25 cellular contexts compared by ENCODE assay signal in genomic region chr3:55584716-55585368, GRCh38.
DNase-seq lines count a peak whose midpoint lies in the region; ATAC-seq, FAIRE-seq and TF ChIP-seq lines count a peak whose summit lies in the region.
"Had no signal": no experiment of that assay in that cellular context is flagged by ENCODE, and none has a peak within 500 bp of the region (broad histone marks: within the 10 kb centered on the region; RNA-seq: fewer than 3 reads in every experiment).

No MANE protein-coding gene starts in this region.

- no peak for FAIRE-seq in H1 (lab: Jason Lieb, UNC)
- FAIRE-seq: A204.1 had no signal

- no peak overlapping the region for H2BK5ac ChIP-seq in H1 (ENCODE audit: low read depth, low read length)

- no peaks in the 10 kb centered on the region for H4K20me1 ChIP-seq in H1 (replicated peaks in 1 of 2; ENCODE audit: control insufficient read depth in 1 of 2, insufficient read depth in 2 of 2, low read length in 2 of 2)

- no peak for ATAC-seq in HG02759 (IDR thresholded peaks at IDR 0.05; ENCODE audit: unreplicated experiment)
- ATAC-seq: T-cell had no signal

- H3K4ac ChIP-seq in H1 (replicated peaks; ENCODE audit: insufficient read length, low read depth, low read length) = no peak overlapping the region

- no peak for TF ChIP-seq POLR2A in H1 (IDR thresholded peaks at IDR 0.05; ENCODE audit: control extremely low read depth in 1 of 2, low read depth in 2 of 2, low read length in 2 of 2)

- no peak overlapping the region for H4K8ac ChIP-seq in H1 (ENCODE audit: extremely low read depth, insufficient read depth, low read length)

- CTCF ChIA-PET in H1 (lab: Charles Lee; ENCODE audit: partially characterized antibody) = interaction anchor here (0.7 to 1.1 kb wide), 3 partner anchors 9 to 137 kb away, joined by 3 to 5 read pairs (median 5); no protein-coding TSS in a partner anchor

- no peak overlapping the region for H3K14ac ChIP-seq in H1 (ENCODE audit: insufficient read length)

- H4K5ac ChIP-seq in H1 (ENCODE audit: insufficient read length, low read depth, low read length) = no peak overlapping the region

- H2BK15ac ChIP-seq in H1 (ENCODE audit: low read length) = no peak overlapping the region

- no peak overlapping the region for H3K9ac ChIP-seq in H1 (replicated peaks in 1 of 4; ENCODE audit: extremely low read depth in 1 of 4, low read depth in 3 of 4, low read length in 3 of 4)

- H3K79me2 ChIP-seq in H1 (ENCODE audit: control insufficient read depth in 1 of 2, insufficient read depth in 2 of 2, low read length in 2 of 2) = no peaks in the 10 kb centered on the region

- 92% methylated on average over 15 of the region's 15 CpGs; no CpG with 5 or more reads in 1 of the 2 experiments for WGBS in H1 (ENCODE audit: extremely low coverage in 1 of 2, insufficient coverage in 1 of 2, insufficient read length in 1 of 2, insufficient replicate concordance in 2 of 2, low coverage in 1 of 2, low lambda C conversion rate in 2 of 2, missing lambda C conversion rate in 1 of 2), 2 experiments

- TF ChIP-seq CTCF in H1 (IDR thresholded peaks at IDR 0.05; ENCODE audit: control extremely low read depth in 1 of 3, insufficient read depth in 1 of 3, low read depth in 1 of 3, low read length in 3 of 3) (no peak), nephron progenitor cell (IDR thresholded peaks at IDR 0.05) (no peak)

- H3K36me3 ChIP-seq in H1 (ENCODE audit: control insufficient read depth in 2 of 4, insufficient read depth in 4 of 4, low read length in 3 of 4) = no peaks in the 10 kb centered on the region

- no peaks in the 10 kb centered on the region for H3K9me3 ChIP-seq in H1 (ENCODE audit: insufficient read depth in 2 of 2, low read depth in 1 of 2, low read length in 1 of 2)

- H2BK20ac ChIP-seq in H1 (ENCODE audit: low read length) = no peak overlapping the region

- no peak overlapping the region for H2AFZ ChIP-seq in H1 (ENCODE audit: low read length)
- H2AFZ ChIP-seq: PC-9 had no signal

- H2BK12ac ChIP-seq in H1 (ENCODE audit: low read depth, low read length) = peak overlapping the region; percentile 18; the same call in 1 of the 2 replicates

- peaks cover 2 to 14% (median 8%) of the 10 kb centered on the region in 4 experiments; a peak in 6 of 7 replicates for H3K4me1 ChIP-seq in H1 (replicated peaks in 1 of 4; ENCODE audit: control insufficient read depth in 3 of 4, insufficient read depth in 4 of 4, low read length in 3 of 4)

- H3K56ac ChIP-seq in H1 (replicated peaks; ENCODE audit: insufficient read length, low read depth, low read length) = no peak overlapping the region

- H3K4me3 Mint-ChIP-seq in nephron progenitor cell = no peak overlapping the region
- H3K4me3 Mint-ChIP-seq: CD8-positive, alpha-beta memory T cell; T-cell had no signal

- TF ChIP-seq RAD21 in H1 (IDR thresholded peaks at IDR 0.05 in 1 of 2, conservative IDR thresholded peaks at IDR 0.05 in 1 of 2; ENCODE audit: low read depth in 2 of 2, low read length in 2 of 2) = no peak

- peak overlapping the region; percentile 24 for H3K27ac Mint-ChIP-seq in nephron progenitor cell
- H3K27ac Mint-ChIP-seq: CD8-positive, alpha-beta memory T cell; T-cell had no signal

- no peak overlapping the region for H3K4me2 ChIP-seq in H1 (ENCODE audit: insufficient read depth in 1 of 2, low read depth in 2 of 2, low read length in 2 of 2)
- H3K4me2 ChIP-seq: PC-9 had no signal

- H3K27ac ChIP-seq in H1 (ENCODE audit: low read depth, low read length) = no peak overlapping the region
- H3K27ac ChIP-seq: C4-2B, HL-60, PC-9 had no signal

- H3K23me2 ChIP-seq in H1 (ENCODE audit: low read depth, low read length) = no peaks in the 10 kb centered on the region

- POLR2A ChIA-PET in H1 (lab: Charles Lee; ENCODE audit: partially characterized antibody) = interaction anchor here (1.2 kb wide), 2 partner anchors 14 to 23 kb away, joined by 3 to 5 read pairs; no protein-coding TSS in a partner anchor

- H3K9me3 Mint-ChIP-seq in nephron progenitor cell = peaks cover 3% of the 10 kb centered on the region
- H3K9me3 Mint-ChIP-seq: T-cell had no signal

- no peaks in the 10 kb centered on the region for H3K79me1 ChIP-seq in H1 (ENCODE audit: low read depth, low read length)

- no peak overlapping the region for H2BK120ac ChIP-seq in H1 (replicated peaks; ENCODE audit: low read depth, low read length)

- H3K27me3 Mint-ChIP-seq in nephron progenitor cell (ENCODE audit: low read depth, poor library complexity) = no peaks in the 10 kb centered on the region
- H3K27me3 Mint-ChIP-seq: T-cell had no signal

- H3K4me3 ChIP-seq in H1 (ENCODE audit: extremely low read depth in 1 of 4, insufficient read depth in 2 of 4, low read depth in 3 of 4, low read length in 4 of 4) = no peak overlapping the region
- H3K4me3 ChIP-seq: PC-9 had no signal

- H3K36me3 Mint-ChIP-seq in nephron progenitor cell (ENCODE audit: low read depth) = peaks cover 5% of the 10 kb centered on the region
- H3K36me3 Mint-ChIP-seq: CD8-positive, alpha-beta memory T cell; T-cell had no signal

- H3K27me3 ChIP-seq in H1 (replicated peaks in 1 of 4; ENCODE audit: control insufficient read depth in 3 of 4, extremely low read depth in 1 of 4, insufficient read depth in 3 of 4, low read length in 3 of 4) = no peaks in the 10 kb centered on the region; a peak in 1 of 7 replicates

- TF ChIP-seq EP300 in H1 (IDR thresholded peaks at IDR 0.05; ENCODE audit: borderline replicate concordance in 1 of 2, low read depth in 2 of 2, low read length in 2 of 2) = no peak

- DNase-seq in ELF-1 (ENCODE audit: low read depth, low spot score) = peak; percentile 74
- DNase-seq in NCI-H82 (lab: John Stamatoyannopoulos, UW) = peak; percentile 88
- no peak for DNase-seq in H1 (ENCODE audit: low read depth in 1 of 2, low spot score in 2 of 2)
- DNase-seq in nephron progenitor cell = no peak
- no peak for DNase-seq in activated CD4-positive, alpha-beta T cell treated with anti-CD3 and anti-CD28 coated beads for 4 hours
- DNase-seq in hypothalamus (lab: John Stamatoyannopoulos, UW) = no peak
- DNase-seq: Calu3; CD8-positive, alpha-beta memory T cell; DMS53; GF-D8; GOT3; KBM-7; NCI-H1105; NCI-H146; NCI-H2029; NCI-H226; NCI-H526 treated with DMSO at 0.1 percent for 48 hours; PC-9; RPMI8226; SHP77; T-cell had no signal

- H2AK5ac ChIP-seq in H1 (ENCODE audit: low read depth, low read length) = peak overlapping the region; percentile 1; the same call in 1 of the 2 replicates

- peaks cover 57% of the 10 kb centered on the region for H3K4me1 Mint-ChIP-seq in nephron progenitor cell
- H3K4me1 Mint-ChIP-seq: CD8-positive, alpha-beta memory T cell; T-cell had no signal

- no peak overlapping the region for H4K91ac ChIP-seq in H1 (replicated peaks; ENCODE audit: insufficient read length, low read length)

- H3K18ac ChIP-seq in H1 (ENCODE audit: extremely low read depth, low read length) = no peak overlapping the region

- H3K23ac ChIP-seq in H1 (ENCODE audit: insufficient read length) = no peak overlapping the region

TF ChIP-seq in H1, 55 proteins besides CTCF, POLR2A, EP300 and RAD21:
- TF ChIP-seq GTF2F1 (IDR thresholded peaks at IDR 0.05; ENCODE audit: borderline replicate concordance, low read depth, low read length) (no peak), KDM1A (IDR thresholded peaks at IDR 0.05; ENCODE audit: borderline replicate concordance, low read length) (no peak), SIN3A (conservative IDR thresholded peaks at IDR 0.05 in 1 of 2, IDR thresholded peaks at IDR 0.05 in 1 of 2; ENCODE audit: low read depth in 1 of 2, low read length in 2 of 2) (no peak), TEAD4 (IDR thresholded peaks at IDR 0.05; ENCODE audit: low read depth, low read length) (no peak), BRCA1 (IDR thresholded peaks at IDR 0.05; ENCODE audit: low read depth, low read length) (no peak), EZH2 (IDR thresholded peaks at IDR 0.05; ENCODE audit: low read depth, low read length, severe bottlenecking) (no peak), EGR1 (IDR thresholded peaks at IDR 0.05; ENCODE audit: borderline replicate concordance, low read depth, low read length) (no peak), JUND (IDR thresholded peaks at IDR 0.05; ENCODE audit: low read length) (no peak), SIX5 (IDR thresholded peaks at IDR 0.05; ENCODE audit: low read depth, low read length) (no peak), MAFK (IDR thresholded peaks at IDR 0.05; ENCODE audit: low read depth, low read length) (no peak), SRF (IDR thresholded peaks at IDR 0.05; ENCODE audit: low read depth, low read length) (no peak)

Comparison
In these comparisons a context has a peak if more than half of its experiments do, and no peak if none do; other contexts are left out.
1. DNase-seq: peak in ELF-1 (single experiment) and NCI-H82 (single experiment); none in H1 (0 of 2), nephron progenitor cell (single experiment), activated CD4-positive, alpha-beta T cell treated with anti-CD3 and anti-CD28 coated beads for 4 hours (0 of 2) and hypothalamus (0 of 51).